Comparison of ENCODE assay signal across 15 cellular contexts in the genomic region with DNA sequence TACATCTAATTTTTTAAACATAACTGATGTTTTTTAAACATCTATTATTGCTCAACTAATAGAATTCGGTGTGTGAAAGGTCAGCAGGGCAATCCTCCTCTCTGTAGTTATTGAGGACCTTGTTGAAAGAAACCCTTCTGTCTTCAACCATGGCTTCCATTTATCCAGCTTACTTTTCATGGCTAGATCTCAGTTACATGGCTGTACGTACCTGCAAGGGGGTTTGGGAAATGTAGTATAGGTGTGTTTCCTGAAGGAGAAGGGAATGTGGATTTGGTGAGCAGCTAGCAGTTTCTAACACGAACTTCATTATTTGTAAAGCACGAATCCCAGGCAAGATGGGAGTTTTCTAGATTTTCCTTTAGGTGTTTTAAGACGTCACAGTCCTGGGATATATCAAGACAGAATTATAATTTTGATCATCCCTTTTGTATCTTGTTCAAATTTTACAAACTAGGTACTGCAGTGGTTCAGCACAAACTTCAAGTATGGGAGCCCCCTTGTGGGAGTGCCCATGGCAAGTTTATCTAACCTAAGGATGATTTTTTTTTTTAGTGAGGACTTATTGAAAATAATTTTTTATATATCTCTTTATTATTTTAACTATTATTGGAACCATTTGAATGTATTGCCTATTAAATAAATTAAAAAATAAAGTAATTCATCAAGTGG. TPM values are rescaled to one million over a fixed set of nuclear protein-coding genes. Genes with fewer than 3 reads are reported as not detected.
A peak's percentile ranks its signal among the peaks of the same experiment; 100 is the strongest.
DNase-seq lines count a peak whose midpoint lies in the region; ATAC-seq, FAIRE-seq and TF ChIP-seq lines count a peak whose summit lies in the region.
"Had no signal": no experiment of that assay in that cellular context is flagged by ENCODE, and none has a peak within 500 bp of the region (broad histone marks: within the 10 kb centered on the region; RNA-seq: fewer than 3 reads in every experiment).

No MANE protein-coding gene starts in this region.

- H2AFZ ChIP-seq in HepG2 (ENCODE audit: low read length), result no peak overlapping the region

- 62% methylated on average over 5 of the region's 5 CpGs for WGBS in HepG2 (ENCODE audit: low lambda C conversion rate)
- 60% methylated on average over 5 of the region's 5 CpGs for WGBS in right lobe of liver (ENCODE audit: insufficient coverage, low coverage, low lambda C conversion rate, missing lambda C conversion rate)

- TF ChIP-seq POLR2A in HepG2 (IDR thresholded peaks at IDR 0.05; ENCODE audit: insufficient read depth in 1 of 2, low read depth in 2 of 2, low read length in 2 of 2) (no peak), right lobe of liver (IDR thresholded peaks at IDR 0.05) (no peak)

- BruUV-seq in HepG2 (replicated peaks; lab: Mats Ljungman, UMichigan), result no TSS peak

- POLR2A ChIA-PET in HepG2 (lab: Yijun Ruan, JAX), result no interaction called here

- H3K27me3 ChIP-seq in HepG2 (ENCODE audit: control insufficient read depth in 1 of 2, insufficient read depth in 2 of 2, low read length in 2 of 2) (no peaks in the 10 kb centered on the region), right lobe of liver (no peaks in the 10 kb centered on the region)
- H3K27me3 ChIP-seq: vagina had no signal

- H3K79me2 ChIP-seq in HepG2 (ENCODE audit: insufficient read depth, low read length), result no peaks in the 10 kb centered on the region

- in situ Hi-C loops in HepG2 (cut with HindIII; ENCODE audit: extremely low pct_ligation_motif_present, low pct_unique_long_range_greater_than_20kb), result no loop called here

- H3K4me2 ChIP-seq in HepG2 (ENCODE audit: low read depth, low read length), result no peak overlapping the region

- no peak overlapping the region for H3K9ac ChIP-seq in HepG2 (ENCODE audit: insufficient read depth, low read depth, low read length)

- H3K27ac ChIP-seq in HepG2 (ENCODE audit: extremely low read length, insufficient read depth, low read length) (no peak overlapping the region), right lobe of liver (no peak overlapping the region)
- H3K27ac ChIP-seq: vagina had no signal

- H4K20me1 ChIP-seq in HepG2 (ENCODE audit: insufficient read depth, low read length), result no peaks in the 10 kb centered on the region

- TF ChIP-seq EP300 in HepG2 (IDR thresholded peaks at IDR 0.05; ENCODE audit: low read depth in 2 of 2, low read length in 2 of 2), result no peak
- no peak for TF ChIP-seq EP300 in HepG2 (CRISPR knock-in tag; IDR thresholded peaks at IDR 0.05; ENCODE audit: borderline replicate concordance)

- TF ChIP-seq RAD21 in HepG2 (CRISPR knock-in tag; IDR thresholded peaks at IDR 0.05), result no peak

- CTCF ChIA-PET in HepG2 (lab: Yijun Ruan, JAX; ENCODE audit: low intra/inter-chr PET ratio, low total read pairs), result interaction anchor here (1.3 kb wide), 1 partner anchor 187 kb away, joined by 5 read pairs; no protein-coding TSS in a partner anchor

- ATAC-seq in HepG2 (no peak), right lobe of liver (no peak), GM21515 (IDR thresholded peaks at IDR 0.05; ENCODE audit: unreplicated experiment) (no peak)
- ATAC-seq: activated naive CD4-positive, alpha-beta T cell treated with anti-CD3 and anti-CD28 coated beads, Interleukin-2, amount 50 U/mL, for 72 hours; T-cell had no signal

- H3K36me3 ChIP-seq in HepG2 (replicated peaks in 1 of 2; ENCODE audit: control insufficient read depth in 1 of 2, insufficient read depth in 2 of 2, low read length in 2 of 2), result no peaks in the 10 kb centered on the region
- H3K36me3 ChIP-seq in right lobe of liver, result no peaks in the 10 kb centered on the region
- H3K36me3 ChIP-seq: vagina had no signal

- no peak overlapping the region for H3K4me3 ChIP-seq in HepG2 (replicated peaks in 1 of 3; ENCODE audit: insufficient read depth in 1 of 3, low read depth in 2 of 3, low read length in 3 of 3)
- no peak overlapping the region for H3K4me3 ChIP-seq in right lobe of liver
- no peak overlapping the region for H3K4me3 ChIP-seq in epithelial cell of proximal tubule (ENCODE audit: low read depth, low read length)
- H3K4me3 ChIP-seq: vagina had no signal

- TF ChIP-seq CTCF in HepG2 (CRISPR knock-in tag; IDR thresholded peaks at IDR 0.05), result 0 out of 2 replicates have a peak, but pooled peaks have one; percentile 17
- no peak for TF ChIP-seq CTCF in right lobe of liver (IDR thresholded peaks at IDR 0.05)
- TF ChIP-seq CTCF in epithelial cell of proximal tubule (conservative IDR thresholded peaks at IDR 0.05; ENCODE audit: low read depth, low read length), result peak; percentile 13

- H3K4me1 ChIP-seq in HepG2 (ENCODE audit: insufficient read depth, low read length) (peaks cover 30% of the 10 kb centered on the region), right lobe of liver (no peaks in the 10 kb centered on the region)
- H3K4me1 ChIP-seq: vagina had no signal

- no peak for DNase-seq in HepG2 (ENCODE audit: low spot score)
- no peak for DNase-seq in right lobe of liver
- DNase-seq in RPMI7951 (ENCODE audit: low read depth), result peak; percentile 13
- DNase-seq in epithelial cell of proximal tubule (ENCODE audit: low read depth), result no peak
- no peak for DNase-seq in hepatic stellate cell (ENCODE audit: low spot score)
- no peak for DNase-seq in activated CD4-positive, alpha-beta T cell treated with anti-CD3 and anti-CD28 coated beads, Interleukin-2, amount 50 U/mL, for 4 hours
- DNase-seq in NOMO-1 (lab: John Stamatoyannopoulos, UW; ENCODE audit: unreplicated experiment in 2 of 2), result no peak
- DNase-seq: GDM1, NCI-H1436, NCI-H82, occipital lobe, T-cell had no signal

- no peak for FAIRE-seq in HepG2 (lab: Jason Lieb, UNC)

- intact Hi-C loops in HepG2 (cut with micrococcal nuclease; ENCODE audit: unreplicated experiment) (loop anchor here (2.0 kb wide), 1 partner anchor 188 kb away; no protein-coding TSS in a partner anchor), right lobe of liver (cut with DNase I) (no loop called here)

- no peaks in the 10 kb centered on the region for H3K9me3 ChIP-seq in HepG2 (ENCODE audit: low read length)
- H3K9me3 ChIP-seq in right lobe of liver, result no peaks in the 10 kb centered on the region
- H3K9me3 ChIP-seq: vagina had no signal

TF ChIP-seq in HepG2, 621 proteins besides CTCF, POLR2A, EP300 and RAD21:
- TF ChIP-seq ZNF432 (CRISPR knock-in tag; IDR thresholded peaks at IDR 0.05; ENCODE audit: borderline replicate concordance), result no peak
- peak; percentile 23 for TF ChIP-seq STAG1 (CRISPR knock-in tag; IDR thresholded peaks at IDR 0.05)
- TF ChIP-seq GATA4 (IDR thresholded peaks at IDR 0.05; ENCODE audit: borderline replicate concordance, low read depth), result no peak

RNA-seq across cellular contexts. Expression of a gene that starts 41.6 kb away (rescaled TPM):
- 1.2 and 1.8 TPM in 2 replicates for total RNA-seq in HepG2 (2016; rRNA removed; fragmentation: Illumina TruSeq; extraction: Trizol)
- total RNA-seq in HepG2 (2016; cell fraction: cytosol; rRNA removed; fragmentation: Illumina TruSeq; extraction: Trizol; ENCODE audit: low read depth), result 0.51 and 0.62 TPM in 2 replicates
- total RNA-seq in HepG2 (2016; cell fraction: insoluble cytoplasmic fraction; rRNA removed; fragmentation: Illumina TruSeq; extraction: Trizol), result 1.4 and 2.4 TPM in 2 replicates
- total RNA-seq in HepG2 (2016; cell fraction: membrane; rRNA removed; fragmentation: Illumina TruSeq; extraction: Trizol), result 0.52 and 0.71 TPM in 2 replicates
- total RNA-seq in HepG2 (2016; cell fraction: nucleus; rRNA removed; fragmentation: Illumina TruSeq; extraction: Trizol), result 3.6 and 6.6 TPM in 2 replicates
- polyA plus RNA-seq in HepG2 (2011; rRNA removed), result 5.0 and 6.9 TPM in 2 replicates
- polyA plus RNA-seq in HepG2 (2011; cell fraction: cytosol; rRNA removed), result 2.6 and 3.1 TPM in 2 replicates
- polyA plus RNA-seq in HepG2 (2011; cell fraction: nucleus; rRNA removed), result 24.9 and 28.2 TPM in 2 replicates
- polyA plus RNA-seq in HepG2 (2012), result 2.4 and 2.6 TPM in 2 replicates
- polyA plus RNA-seq in HepG2 (2016; cell fraction: cytosol; fragmentation: Illumina TruSeq; extraction: Trizol; ENCODE audit: low read depth), result 0.12 and 0.20 TPM in 2 replicates
- polyA plus RNA-seq in HepG2 (2016; cell fraction: insoluble cytoplasmic fraction; fragmentation: Illumina TruSeq; extraction: Trizol; ENCODE audit: low read depth), result 0.68 and 1.2 TPM in 2 replicates
- polyA plus RNA-seq in HepG2 (2016; cell fraction: membrane; fragmentation: Illumina TruSeq; extraction: Trizol; ENCODE audit: low read depth), result 0.18 and 0.23 TPM in 2 replicates
- polyA plus RNA-seq in HepG2 (2016; cell fraction: nucleus; fragmentation: Illumina TruSeq; extraction: Trizol; ENCODE audit: insufficient read depth, low read depth), result 2.5 and 3.8 TPM in 2 replicates
- 6.3 and 7.9 TPM in 2 replicates for polyA minus RNA-seq in HepG2 (2011; rRNA and poly(A)+ RNA removed; ENCODE audit: low replicate concordance)
- 1.4 and 1.9 TPM in 2 replicates for polyA minus RNA-seq in HepG2 (2011; cell fraction: cytosol; rRNA and poly(A)+ RNA removed)
- 11.6 and 15.0 TPM in 2 replicates for polyA minus RNA-seq in HepG2 (2011; cell fraction: nucleus; rRNA and poly(A)+ RNA removed)
- total RNA-seq in right lobe of liver, result under 1 TPM; 0.06 to 0.43 (median 0.31) TPM
- 9.1 and 9.5 TPM in 2 replicates for total RNA-seq in RPMI7951 (2014; rRNA removed; shearing (Covaris generic))
- 10.8 and 13.4 TPM in 2 replicates for total RNA-seq in epithelial cell of proximal tubule
- total RNA-seq: activated naive CD4-positive, alpha-beta T cell treated with anti-CD3 and anti-CD28 coated beads, Interleukin-2, amount 50 U/mL, for 72 hours had no signal

Comparison
In these comparisons a context has a peak if more than half of its experiments do, and no peak if none do; other contexts are left out.
1. CTCF ChIP-seq: peak in HepG2 (single experiment) and epithelial cell of proximal tubule (single experiment); none in right lobe of liver (0 of 4).